Comparison of ENCODE assay signal across 1 cellular context in genomic region chr5:32193591-32193990, GRCh38.
TF ChIP-seq lines count a peak whose summit lies in the region.

No MANE protein-coding gene starts in this region.

TF ChIP-seq in HEK293, 187 proteins besides CTCF, POLR2A, EP300 and RAD21 (continued from another document and continues in another):
- TF ChIP-seq, protein P1, sequence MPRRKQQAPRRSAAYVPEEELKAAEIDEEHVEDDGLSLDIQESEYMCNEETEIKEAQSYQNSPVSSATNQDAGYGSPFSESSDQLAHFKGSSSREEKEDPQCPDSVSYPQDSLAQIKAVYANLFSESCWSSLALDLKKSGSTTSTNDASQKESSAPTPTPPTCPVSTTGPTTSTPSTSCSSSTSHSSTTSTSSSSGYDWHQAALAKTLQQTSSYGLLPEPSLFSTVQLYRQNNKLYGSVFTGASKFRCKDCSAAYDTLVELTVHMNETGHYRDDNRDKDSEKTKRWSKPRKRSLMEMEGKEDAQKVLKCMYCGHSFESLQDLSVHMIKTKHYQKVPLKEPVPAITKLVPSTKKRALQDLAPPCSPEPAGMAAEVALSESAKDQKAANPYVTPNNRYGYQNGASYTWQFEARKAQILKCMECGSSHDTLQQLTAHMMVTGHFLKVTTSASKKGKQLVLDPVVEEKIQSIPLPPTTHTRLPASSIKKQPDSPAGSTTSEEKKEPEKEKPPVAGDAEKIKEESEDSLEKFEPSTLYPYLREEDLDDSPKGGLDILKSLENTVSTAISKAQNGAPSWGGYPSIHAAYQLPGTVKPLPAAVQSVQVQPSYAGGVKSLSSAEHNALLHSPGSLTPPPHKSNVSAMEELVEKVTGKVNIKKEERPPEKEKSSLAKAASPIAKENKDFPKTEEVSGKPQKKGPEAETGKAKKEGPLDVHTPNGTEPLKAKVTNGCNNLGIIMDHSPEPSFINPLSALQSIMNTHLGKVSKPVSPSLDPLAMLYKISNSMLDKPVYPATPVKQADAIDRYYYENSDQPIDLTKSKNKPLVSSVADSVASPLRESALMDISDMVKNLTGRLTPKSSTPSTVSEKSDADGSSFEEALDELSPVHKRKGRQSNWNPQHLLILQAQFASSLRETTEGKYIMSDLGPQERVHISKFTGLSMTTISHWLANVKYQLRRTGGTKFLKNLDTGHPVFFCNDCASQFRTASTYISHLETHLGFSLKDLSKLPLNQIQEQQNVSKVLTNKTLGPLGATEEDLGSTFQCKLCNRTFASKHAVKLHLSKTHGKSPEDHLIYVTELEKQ (tag by site-specific recombination; IDR thresholded peaks at IDR 0.05; ENCODE audit: borderline replicate concordance) = no peak; the same call in 1 of the 2 replicates
- TF ChIP-seq ZNF558 (tag by site-specific recombination; IDR thresholded peaks at IDR 0.05) = peak; percentile 76
- TF ChIP-seq ZNF639 (tag by site-specific recombination; IDR thresholded peaks at IDR 0.05) = no peak
- peak; percentile 80; the same call in 1 of the 2 replicates for TF ChIP-seq BCL11A (tag by site-specific recombination; IDR thresholded peaks at IDR 0.05; ENCODE audit: low read depth)
- peak; percentile 98 for TF ChIP-seq ZBTB17 (tag by site-specific recombination; IDR thresholded peaks at IDR 0.05)
- no peak for TF ChIP-seq ZNF626 (tag by site-specific recombination; IDR thresholded peaks at IDR 0.05)
- peak; percentile 77; the same call in 1 of the 2 replicates for TF ChIP-seq ZNF501 (tag by site-specific recombination; IDR thresholded peaks at IDR 0.05)
- TF ChIP-seq ZNF555 (tag by site-specific recombination; conservative IDR thresholded peaks at IDR 0.05) = no peak
- TF ChIP-seq, protein P2, sequence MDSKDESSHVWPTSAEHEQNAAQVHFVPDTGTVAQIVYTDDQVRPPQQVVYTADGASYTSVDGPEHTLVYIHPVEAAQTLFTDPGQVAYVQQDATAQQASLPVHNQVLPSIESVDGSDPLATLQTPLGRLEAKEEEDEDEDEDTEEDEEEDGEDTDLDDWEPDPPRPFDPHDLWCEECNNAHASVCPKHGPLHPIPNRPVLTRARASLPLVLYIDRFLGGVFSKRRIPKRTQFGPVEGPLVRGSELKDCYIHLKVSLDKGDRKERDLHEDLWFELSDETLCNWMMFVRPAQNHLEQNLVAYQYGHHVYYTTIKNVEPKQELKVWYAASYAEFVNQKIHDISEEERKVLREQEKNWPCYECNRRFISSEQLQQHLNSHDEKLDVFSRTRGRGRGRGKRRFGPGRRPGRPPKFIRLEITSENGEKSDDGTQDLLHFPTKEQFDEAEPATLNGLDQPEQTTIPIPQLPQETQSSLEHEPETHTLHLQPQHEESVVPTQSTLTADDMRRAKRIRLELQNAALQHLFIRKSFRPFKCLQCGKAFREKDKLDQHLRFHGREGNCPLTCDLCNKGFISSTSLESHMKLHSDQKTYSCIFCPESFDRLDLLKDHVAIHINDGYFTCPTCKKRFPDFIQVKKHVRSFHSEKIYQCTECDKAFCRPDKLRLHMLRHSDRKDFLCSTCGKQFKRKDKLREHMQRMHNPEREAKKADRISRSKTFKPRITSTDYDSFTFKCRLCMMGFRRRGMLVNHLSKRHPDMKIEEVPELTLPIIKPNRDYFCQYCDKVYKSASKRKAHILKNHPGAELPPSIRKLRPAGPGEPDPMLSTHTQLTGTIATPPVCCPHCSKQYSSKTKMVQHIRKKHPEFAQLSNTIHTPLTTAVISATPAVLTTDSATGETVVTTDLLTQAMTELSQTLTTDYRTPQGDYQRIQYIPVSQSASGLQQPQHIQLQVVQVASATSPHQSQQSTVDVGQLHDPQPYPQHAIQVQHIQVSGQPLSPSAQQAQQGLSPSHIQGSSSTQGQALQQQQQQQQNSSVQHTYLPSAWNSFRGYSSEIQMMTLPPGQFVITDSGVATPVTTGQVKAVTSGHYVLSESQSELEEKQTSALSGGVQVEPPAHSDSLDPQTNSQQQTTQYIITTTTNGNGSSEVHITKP (tag by site-specific recombination; IDR thresholded peaks at IDR 0.05) = peak; percentile 75
- peak; percentile 59; the same call in 1 of the 2 replicates for TF ChIP-seq ZNF184 (tag by site-specific recombination; IDR thresholded peaks at IDR 0.05)
- no peak for TF ChIP-seq ZNF37A (tag by site-specific recombination; IDR thresholded peaks at IDR 0.05)
- no peak for TF ChIP-seq ZNF132 (tag by site-specific recombination; IDR thresholded peaks at IDR 0.05; ENCODE audit: borderline replicate concordance)
- TF ChIP-seq ZSCAN30 (tag by site-specific recombination; IDR thresholded peaks at IDR 0.05) = peak; percentile 98
- TF ChIP-seq ZNF610 (tag by site-specific recombination; IDR thresholded peaks at IDR 0.05; ENCODE audit: borderline replicate concordance) = peak; percentile 96
- TF ChIP-seq ZFP3 (tag by site-specific recombination; IDR thresholded peaks at IDR 0.05; ENCODE audit: low read depth) = no peak
- TF ChIP-seq FEZF1 (tag by site-specific recombination; IDR thresholded peaks at IDR 0.05) = peak; percentile 91
- TF ChIP-seq KLF16 (tag by site-specific recombination; IDR thresholded peaks at IDR 0.05) = 0 out of 2 replicates have a peak, but pooled peaks have one; percentile 59
- TF ChIP-seq ZNF449 (tag by site-specific recombination; IDR thresholded peaks at IDR 0.05) = no peak; the same call in 1 of the 2 replicates
- TF ChIP-seq ZNF777 (tag by site-specific recombination; IDR thresholded peaks at IDR 0.05; ENCODE audit: borderline replicate concordance) = no peak
- TF ChIP-seq ZNF629 (tag by site-specific recombination; IDR thresholded peaks at IDR 0.05) = peak; percentile 96
- TF ChIP-seq ZNF121 (tag by site-specific recombination; IDR thresholded peaks at IDR 0.05) = no peak
- no peak for TF ChIP-seq ZNF433 (tag by site-specific recombination; IDR thresholded peaks at IDR 0.05; ENCODE audit: low read depth)
- TF ChIP-seq ZNF221 (tag by site-specific recombination; IDR thresholded peaks at IDR 0.05; ENCODE audit: borderline replicate concordance) = no peak; the same call in 1 of the 2 replicates
- TF ChIP-seq ZNF580 (tag by site-specific recombination; IDR thresholded peaks at IDR 0.05) = peak; percentile 94
- no peak for TF ChIP-seq ZBTB20 (tag by site-specific recombination; IDR thresholded peaks at IDR 0.05)
- TF ChIP-seq REST (tag by site-specific recombination; IDR thresholded peaks at IDR 0.05) = no peak
- peak; percentile 75; the same call in 1 of the 2 replicates for TF ChIP-seq ZNF24 (tag by site-specific recombination; IDR thresholded peaks at IDR 0.05)
- TF ChIP-seq SP7 (tag by site-specific recombination; IDR thresholded peaks at IDR 0.05) = peak; percentile 90
- no peak for TF ChIP-seq ZNF155 (tag by site-specific recombination; IDR thresholded peaks at IDR 0.05)
- peak; percentile 92 for TF ChIP-seq EGR2 (tag by site-specific recombination; IDR thresholded peaks at IDR 0.05; ENCODE audit: low read depth)
- TF ChIP-seq ZNF366 (tag by site-specific recombination; conservative IDR thresholded peaks at IDR 0.05) = peak; percentile 47; the same call in 1 of the 2 replicates
- no peak for TF ChIP-seq ZNF791 (tag by site-specific recombination; IDR thresholded peaks at IDR 0.05)
- TF ChIP-seq ZNF398 (tag by site-specific recombination; IDR thresholded peaks at IDR 0.05) = peak; percentile 96
- TF ChIP-seq HOXD13 (CRISPR knock-in tag; IDR thresholded peaks at IDR 0.05; ENCODE audit: borderline replicate concordance) = peak; percentile 95; the same call in 1 of the 2 replicates
- peak; percentile 100 for TF ChIP-seq OSR2 (tag by site-specific recombination; IDR thresholded peaks at IDR 0.05)
- 0 out of 2 replicates have a peak, but pooled peaks have one; percentile 63 for TF ChIP-seq KLF10 (tag by site-specific recombination; IDR thresholded peaks at IDR 0.05)
- no peak for TF ChIP-seq ZNF391 (tag by site-specific recombination; IDR thresholded peaks at IDR 0.05; ENCODE audit: borderline replicate concordance, low read depth)
- no peak for TF ChIP-seq ZNF302 (tag by site-specific recombination; IDR thresholded peaks at IDR 0.05; ENCODE audit: low read depth)
- TF ChIP-seq WT1 (tag by site-specific recombination; IDR thresholded peaks at IDR 0.05) = peak; percentile 61
- TF ChIP-seq ZFP69B (tag by site-specific recombination; IDR thresholded peaks at IDR 0.05) = peak; percentile 33; the same call in 1 of the 2 replicates
- TF ChIP-seq ZNF623 (tag by site-specific recombination; IDR thresholded peaks at IDR 0.05) = no peak
- peak; percentile 61; the same call in 1 of the 2 replicates for TF ChIP-seq BCL6B (tag by site-specific recombination; IDR thresholded peaks at IDR 0.05)
